16 cellular contexts compared by ENCODE assay signal in the genomic region with DNA sequence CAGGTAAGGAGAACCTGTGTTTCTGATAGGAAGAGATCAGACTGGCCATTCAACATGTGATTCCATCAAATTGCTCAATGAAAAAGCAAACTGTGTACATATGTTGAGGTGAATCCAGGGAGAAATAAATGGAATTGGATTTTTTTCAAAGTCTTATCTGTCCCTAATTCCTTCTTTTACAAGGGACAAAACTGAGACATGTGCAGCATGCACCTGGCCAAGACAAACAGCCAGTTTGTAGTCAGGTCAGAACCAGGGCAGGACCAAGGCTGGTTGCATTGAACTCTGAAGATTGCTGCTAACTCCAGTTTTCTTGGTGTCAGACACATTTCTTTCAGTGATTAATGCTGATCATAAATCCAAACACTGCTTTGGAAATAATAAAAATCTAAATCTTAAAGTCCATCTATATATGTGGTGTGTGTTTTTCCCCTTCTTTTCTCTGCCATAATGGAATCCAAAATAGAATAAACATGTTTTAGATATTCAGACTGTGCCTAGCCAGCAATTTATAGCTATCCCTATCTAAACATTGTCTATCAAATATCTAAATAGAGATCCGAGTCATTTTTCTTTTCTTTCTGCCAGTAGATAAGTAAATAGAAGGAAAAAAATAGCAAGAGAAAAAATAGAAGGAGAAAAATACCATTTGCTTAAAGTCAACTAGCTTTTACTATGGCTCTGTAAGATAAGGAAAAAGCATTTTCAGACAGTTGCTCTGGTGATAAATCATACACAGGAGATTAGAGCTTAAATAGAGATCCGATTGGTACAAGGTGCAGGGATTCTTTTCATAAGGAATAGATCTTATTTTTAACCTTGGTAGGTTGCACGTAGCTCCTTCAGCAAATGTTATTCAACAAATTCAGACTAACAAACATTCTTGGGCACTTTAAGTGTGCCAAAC.
"Had no signal": no experiment of that assay in that cellular context is flagged by ENCODE, and none has a peak within 500 bp of the region (broad histone marks: within the 10 kb centered on the region; RNA-seq: fewer than 3 reads in every experiment).

No MANE protein-coding gene starts in this region.

- H3K36me3 Mint-ChIP-seq: activated CD4-positive, alpha-beta memory T cell treated with anti-CD3 and anti-CD28 coated beads for 36 hours; activated naive CD8-positive, alpha-beta T cell; memory B cell; natural killer cell treated with Interleukin-12 subunit alpha and Interleukin-12 subunit beta and Interleukin-15 and Interleukin-18, amount 100 ng/mL, for 72 hours had no signal

- DNase-seq: activated CD4-positive, alpha-beta memory T cell treated with anti-CD3 and anti-CD28 coated beads for 36 hours; activated gamma-delta T cell; activated T-cell treated with anti-CD3 and anti-CD28 coated beads, Interleukin-2, amount 50 U/mL, for 48 hours; foreskin fibroblast; left ventricle myocardium inferior; stimulated activated CD4-positive, alpha-beta T cell treated with anti-CD3 and anti-CD28 coated beads, Interleukin-15, amount 100 ng/mL, for 24 hours; stimulated activated CD4-positive, alpha-beta T cell treated with anti-CD3 and anti-CD28 coated beads, Interleukin-4, amount 100 ng/mL, for 4 hours; stimulated activated naive CD8-positive, alpha-beta T cell treated with anti-CD3 and anti-CD28 coated beads, Interleukin-15, amount 100 ng/mL, for 72 hours had no signal

- H3K27ac ChIP-seq: breast epithelium, esophagus muscularis mucosa, left ventricle myocardium inferior, tibial nerve, vagina had no signal

- H3K4me3 Mint-ChIP-seq: activated CD4-positive, alpha-beta memory T cell treated with anti-CD3 and anti-CD28 coated beads for 36 hours; activated naive CD8-positive, alpha-beta T cell; memory B cell; natural killer cell treated with Interleukin-12 subunit alpha and Interleukin-12 subunit beta and Interleukin-15 and Interleukin-18, amount 100 ng/mL, for 72 hours; stimulated activated naive CD8-positive, alpha-beta T cell treated with anti-CD3 and anti-CD28 coated beads, Interleukin-15, amount 100 ng/mL, for 72 hours had no signal

- ATAC-seq: natural killer cell treated with Interleukin-12 subunit alpha and Interleukin-12 subunit beta and Interleukin-15 and Interleukin-18, amount 100 ng/mL, for 72 hours; stimulated activated naive CD8-positive, alpha-beta T cell treated with anti-CD3 and anti-CD28 coated beads, Interleukin-15, amount 100 ng/mL, for 72 hours had no signal

- H3K27me3 ChIP-seq: breast epithelium, esophagus muscularis mucosa, tibial nerve, vagina had no signal

- H3K4me3 ChIP-seq: breast epithelium, esophagus muscularis mucosa, left ventricle myocardium inferior, tibial nerve, vagina had no signal

- H3K9me3 Mint-ChIP-seq: activated CD4-positive, alpha-beta memory T cell treated with anti-CD3 and anti-CD28 coated beads for 36 hours; memory B cell; natural killer cell treated with Interleukin-12 subunit alpha and Interleukin-12 subunit beta and Interleukin-15 and Interleukin-18, amount 100 ng/mL, for 72 hours; stimulated activated naive CD8-positive, alpha-beta T cell treated with anti-CD3 and anti-CD28 coated beads, Interleukin-15, amount 100 ng/mL, for 72 hours had no signal

- H3K9me3 ChIP-seq: breast epithelium, esophagus muscularis mucosa, left ventricle myocardium inferior, tibial nerve, vagina had no signal

- FAIRE-seq: endometrium had no signal

- H3K36me3 ChIP-seq: breast epithelium, esophagus muscularis mucosa, left ventricle myocardium inferior, tibial nerve, vagina had no signal

- H3K4me1 ChIP-seq: breast epithelium, left ventricle myocardium inferior, tibial nerve, vagina had no signal

- H3K4me1 Mint-ChIP-seq: memory B cell; stimulated activated naive CD8-positive, alpha-beta T cell treated with anti-CD3 and anti-CD28 coated beads, Interleukin-15, amount 100 ng/mL, for 72 hours had no signal

- H3K27ac Mint-ChIP-seq: activated CD4-positive, alpha-beta memory T cell treated with anti-CD3 and anti-CD28 coated beads for 36 hours; activated naive CD8-positive, alpha-beta T cell; memory B cell; natural killer cell treated with Interleukin-12 subunit alpha and Interleukin-12 subunit beta and Interleukin-15 and Interleukin-18, amount 100 ng/mL, for 72 hours; stimulated activated naive CD8-positive, alpha-beta T cell treated with anti-CD3 and anti-CD28 coated beads, Interleukin-15, amount 100 ng/mL, for 72 hours had no signal
